In the genomic region with DNA sequence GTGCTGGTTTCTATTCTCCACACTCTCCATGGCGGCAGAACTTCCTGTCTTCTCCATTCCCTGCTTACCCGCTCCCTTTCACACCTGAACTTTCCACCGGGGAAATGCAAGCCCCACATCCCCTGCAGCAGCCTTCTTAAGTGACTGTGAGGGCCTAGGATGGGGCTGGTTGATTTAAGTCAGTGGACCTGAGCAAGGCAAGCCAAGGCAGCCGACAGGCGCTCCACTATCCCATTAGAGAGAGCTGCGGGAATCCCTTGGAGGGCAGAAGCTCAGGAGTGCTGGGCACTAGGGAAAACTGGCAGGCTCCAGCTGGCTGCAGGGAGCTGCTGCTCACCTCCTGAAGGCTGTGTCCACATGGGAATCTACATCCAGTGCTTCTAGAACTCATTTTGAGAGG, we compare ENCODE assay signal across 2 cellular contexts.
TF ChIP-seq lines count a peak whose summit lies in the region.

No MANE protein-coding gene starts in this region.

TF ChIP-seq in H1, 55 proteins besides CTCF, POLR2A, EP300 and RAD21:
- TF ChIP-seq BACH1 (IDR thresholded peaks at IDR 0.05; ENCODE audit: low read length): no peak
- TF ChIP-seq CEBPB (IDR thresholded peaks at IDR 0.05; ENCODE audit: low read depth, low read length): no peak
- no peak for TF ChIP-seq CTBP2 (IDR thresholded peaks at IDR 0.05; ENCODE audit: borderline replicate concordance, insufficient read depth, insufficient read length, low read length)
- TF ChIP-seq KDM4A (IDR thresholded peaks at IDR 0.05; ENCODE audit: low read depth, low read length, severe bottlenecking): no peak
- no peak for TF ChIP-seq KDM5A (IDR thresholded peaks at IDR 0.05; ENCODE audit: low read length)
- TF ChIP-seq POU5F1 (IDR thresholded peaks at IDR 0.05; ENCODE audit: low read depth, low read length): no peak
- TF ChIP-seq EZH2 (IDR thresholded peaks at IDR 0.05; ENCODE audit: low read depth, low read length, severe bottlenecking): no peak
- no peak for TF ChIP-seq GTF2F1 (IDR thresholded peaks at IDR 0.05; ENCODE audit: borderline replicate concordance, low read depth, low read length)
- TF ChIP-seq RXRA (IDR thresholded peaks at IDR 0.05; ENCODE audit: insufficient read depth, low read depth, low read length): no peak
- no peak for TF ChIP-seq JUND (IDR thresholded peaks at IDR 0.05; ENCODE audit: low read length)
- no peak for TF ChIP-seq TAF1 (IDR thresholded peaks at IDR 0.05; ENCODE audit: low read depth, low read length)
- TF ChIP-seq TEAD4 (IDR thresholded peaks at IDR 0.05; ENCODE audit: low read depth, low read length): no peak
- no peak for TF ChIP-seq NRF1 (IDR thresholded peaks at IDR 0.05; ENCODE audit: low read depth, low read length)
- TF ChIP-seq SIRT6 (IDR thresholded peaks at IDR 0.05; ENCODE audit: low read length): no peak
- no peak for TF ChIP-seq MAFK (IDR thresholded peaks at IDR 0.05; ENCODE audit: low read depth, low read length)
- no peak for TF ChIP-seq RNF2 (IDR thresholded peaks at IDR 0.05; ENCODE audit: borderline replicate concordance, low read depth, low read length, missing control alignments, poor library complexity, severe bottlenecking)
- no peak for TF ChIP-seq SIX5 (IDR thresholded peaks at IDR 0.05; ENCODE audit: low read depth, low read length)
- no peak for TF ChIP-seq JUN (IDR thresholded peaks at IDR 0.05; ENCODE audit: low read depth, low read length)

TF ChIP-seq in HEK293T, 16 proteins besides CTCF, POLR2A, EP300 and RAD21:
- TF ChIP-seq ELF4 (IDR thresholded peaks at IDR 0.05): no peak
- TF ChIP-seq CTBP1 (IDR thresholded peaks at IDR 0.05; ENCODE audit: borderline replicate concordance): no peak
- no peak for TF ChIP-seq FOXA1 (IDR thresholded peaks at IDR 0.05)
- TF ChIP-seq FOXM1 (IDR thresholded peaks at IDR 0.05; ENCODE audit: borderline replicate concordance): no peak
- no peak for TF ChIP-seq SP1 (IDR thresholded peaks at IDR 0.05)
- no peak for TF ChIP-seq BHLHE40 (IDR thresholded peaks at IDR 0.05; ENCODE audit: borderline replicate concordance)
- no peak for TF ChIP-seq NFRKB (IDR thresholded peaks at IDR 0.05)
- TF ChIP-seq HDGF (IDR thresholded peaks at IDR 0.05; ENCODE audit: borderline replicate concordance): no peak
- TF ChIP-seq TARDBP (IDR thresholded peaks at IDR 0.05): no peak
- no peak for TF ChIP-seq FOXK2 (IDR thresholded peaks at IDR 0.05)
- TF ChIP-seq L3MBTL2 (conservative IDR thresholded peaks at IDR 0.05): no peak
- TF ChIP-seq ZNF384 (IDR thresholded peaks at IDR 0.05): no peak
- no peak for TF ChIP-seq LEF1 (IDR thresholded peaks at IDR 0.05; ENCODE audit: borderline replicate concordance)
- TF ChIP-seq, protein P1, sequence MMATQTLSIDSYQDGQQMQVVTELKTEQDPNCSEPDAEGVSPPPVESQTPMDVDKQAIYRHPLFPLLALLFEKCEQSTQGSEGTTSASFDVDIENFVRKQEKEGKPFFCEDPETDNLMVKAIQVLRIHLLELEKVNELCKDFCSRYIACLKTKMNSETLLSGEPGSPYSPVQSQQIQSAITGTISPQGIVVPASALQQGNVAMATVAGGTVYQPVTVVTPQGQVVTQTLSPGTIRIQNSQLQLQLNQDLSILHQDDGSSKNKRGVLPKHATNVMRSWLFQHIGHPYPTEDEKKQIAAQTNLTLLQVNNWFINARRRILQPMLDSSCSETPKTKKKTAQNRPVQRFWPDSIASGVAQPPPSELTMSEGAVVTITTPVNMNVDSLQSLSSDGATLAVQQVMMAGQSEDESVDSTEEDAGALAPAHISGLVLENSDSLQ (IDR thresholded peaks at IDR 0.05): no peak
- no peak for TF ChIP-seq SUZ12 (IDR thresholded peaks at IDR 0.05)
- no peak for TF ChIP-seq ARNT (IDR thresholded peaks at IDR 0.05)
